Comparison of ENCODE assay signal across 13 cellular contexts in genomic region chr2:105773568-105773967, GRCh38. TPM values are rescaled to one million over a fixed set of nuclear protein-coding genes. Genes with fewer than 3 reads are reported as not detected.
DNase-seq lines count a peak whose midpoint lies in the region; ATAC-seq and TF ChIP-seq lines count a peak whose summit lies in the region.
"Had no signal": no experiment of that assay in that cellular context is flagged by ENCODE, and none has a peak within 500 bp of the region (broad histone marks: within the 10 kb centered on the region; RNA-seq: fewer than 3 reads in every experiment).

No MANE protein-coding gene starts in this region.

- H3K4me3 ChIP-seq in neutrophil (ENCODE audit: low read depth in 1 of 2, low read length in 1 of 2), result no peak overlapping the region
- H3K4me3 ChIP-seq: prostate gland had no signal

- peak; percentile 44 for DNase-seq in activated CD8-positive, alpha-beta memory T cell treated with anti-CD3 and anti-CD28 coated beads, Interleukin-2, amount 50 U/mL, for 48 hours
- DNase-seq in activated CD8-positive, alpha-beta memory T cell treated with anti-CD3 and anti-CD28 coated beads for 24 hours, result no peak
- peak; percentile 12 for DNase-seq in NCI-H1092 treated with DMSO at 0.1 percent for 48 hours (lab: John Stamatoyannopoulos, UW)
- DNase-seq in activated naive CD8-positive, alpha-beta T cell treated with anti-CD3 and anti-CD28 coated beads for 36 hours, result no peak
- DNase-seq in superior temporal gyrus (ENCODE audit: extremely low spot score), result no peak
- DNase-seq: effector CD4-positive, alpha-beta T cell; H7; NCI-H446; stimulated activated CD4-positive, alpha-beta T cell treated with anti-CD3 and anti-CD28 coated beads, Interleukin-15, amount 100 ng/mL, for 24 hours had no signal

- no peaks in the 10 kb centered on the region for H3K27me3 Mint-ChIP-seq in activated naive CD8-positive, alpha-beta T cell treated with anti-CD3 and anti-CD28 coated beads for 36 hours

- H3K36me3 ChIP-seq in neutrophil, result no peaks in the 10 kb centered on the region
- H3K36me3 ChIP-seq: prostate gland had no signal

- no peak for TF ChIP-seq POLR2A in GM18505 (IDR thresholded peaks at IDR 0.05; ENCODE audit: borderline replicate concordance, extremely low read depth, insufficient read depth, insufficient read length)

- no peak for ATAC-seq in GM18505 (IDR thresholded peaks at IDR 0.05; ENCODE audit: unreplicated experiment)
- no peak for ATAC-seq in HG03039 (IDR thresholded peaks at IDR 0.05; ENCODE audit: unreplicated experiment)

- peaks cover 39 to 42% of the 10 kb centered on the region in 2 experiments for H3K4me1 ChIP-seq in neutrophil (ENCODE audit: control insufficient read depth in 1 of 2, insufficient read depth in 1 of 2, low read depth in 1 of 2, low read length in 1 of 2)
- H3K4me1 ChIP-seq: prostate gland had no signal

- H3K27me3 ChIP-seq in neutrophil, result no peaks in the 10 kb centered on the region

- H3K9me3 ChIP-seq in neutrophil, result no peaks in the 10 kb centered on the region
- H3K9me3 ChIP-seq: prostate gland had no signal

- no peaks in the 10 kb centered on the region for H3K9me3 Mint-ChIP-seq in activated naive CD8-positive, alpha-beta T cell treated with anti-CD3 and anti-CD28 coated beads for 36 hours

- TF ChIP-seq CTCF in neutrophil (IDR thresholded peaks at IDR 0.05), result no peak

- peaks cover 93% of the 10 kb centered on the region for H3K4me1 Mint-ChIP-seq in activated naive CD8-positive, alpha-beta T cell treated with anti-CD3 and anti-CD28 coated beads for 36 hours

- peak overlapping the region; percentile 81 for H3K27ac Mint-ChIP-seq in activated naive CD8-positive, alpha-beta T cell treated with anti-CD3 and anti-CD28 coated beads for 36 hours

- no peak overlapping the region for H3K4me3 Mint-ChIP-seq in activated naive CD8-positive, alpha-beta T cell treated with anti-CD3 and anti-CD28 coated beads for 36 hours

- peak overlapping the region; percentile 56 for H3K27ac ChIP-seq in neutrophil
- H3K27ac ChIP-seq: prostate gland had no signal

- peaks cover 34% of the 10 kb centered on the region for H3K36me3 Mint-ChIP-seq in activated naive CD8-positive, alpha-beta T cell treated with anti-CD3 and anti-CD28 coated beads for 36 hours

RNA-seq across cellular contexts. Expression of gene NCK2, which starts 28.9 kb away (rescaled TPM):
- total RNA-seq in activated naive CD8-positive, alpha-beta T cell treated with anti-CD3 and anti-CD28 coated beads for 36 hours, result 10 to 100 TPM; 76.1 to 78.1 TPM

Comparison
In these comparisons a context has a peak if more than half of its experiments do, and no peak if none do; other contexts are left out.
1. DNase-seq: peak in activated CD8-positive, alpha-beta memory T cell treated with anti-CD3 and anti-CD28 coated beads, Interleukin-2, amount 50 U/mL, for 48 hours (single experiment) and NCI-H1092 treated with DMSO at 0.1 percent for 48 hours (single experiment); none in activated CD8-positive, alpha-beta memory T cell treated with anti-CD3 and anti-CD28 coated beads for 24 hours (single experiment), activated naive CD8-positive, alpha-beta T cell treated with anti-CD3 and anti-CD28 coated beads for 36 hours (single experiment) and superior temporal gyrus (single experiment).